In the genomic region with DNA sequence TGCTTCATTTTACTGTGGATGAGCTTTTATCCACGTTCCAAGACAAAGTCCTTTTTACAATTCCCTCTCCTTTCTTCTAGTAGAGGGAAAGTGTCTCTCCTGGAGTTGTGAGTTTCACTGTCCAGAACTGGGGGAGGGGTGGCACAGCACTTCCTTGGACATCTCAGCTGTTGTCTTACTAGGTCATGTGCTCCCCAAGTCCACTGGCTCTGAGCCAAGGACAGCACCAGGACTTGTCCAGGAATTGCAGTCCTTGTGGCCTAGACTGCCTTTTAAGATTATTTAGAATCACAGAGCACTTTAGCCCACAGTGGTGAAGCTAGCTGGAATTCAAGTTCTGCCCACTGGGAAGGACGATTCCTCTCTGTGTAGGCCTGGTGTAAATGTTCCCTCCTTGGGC, we compare ENCODE assay signal across 21 cellular contexts.
DNase-seq lines count a peak whose midpoint lies in the region; ATAC-seq and TF ChIP-seq lines count a peak whose summit lies in the region.
"Had no signal": no experiment of that assay in that cellular context is flagged by ENCODE, and none has a peak within 500 bp of the region (broad histone marks: within the 10 kb centered on the region; RNA-seq: fewer than 3 reads in every experiment).

No MANE protein-coding gene starts in this region.

- H3K4me3 ChIP-seq in astrocyte of the spinal cord (ENCODE audit: low read depth, low read length) = no peak overlapping the region
- no peak overlapping the region for H3K4me3 ChIP-seq in testis
- H3K4me3 ChIP-seq: sigmoid colon, transverse colon had no signal

- TF ChIP-seq POLR2A in testis (IDR thresholded peaks at IDR 0.05) = no peak

- in situ Hi-C loops in astrocyte of the spinal cord (cut with HindIII; ENCODE audit: low sequenced_read_pairs) = no loop called here
- in situ Hi-C loops in ACHN (cut with HindIII; ENCODE audit: low pct_ligation_motif_present, low pct_unique_long_range_greater_than_20kb, low sequenced_read_pairs) = no loop called here

- ATAC-seq in GM21526 (IDR thresholded peaks at IDR 0.05; ENCODE audit: low FRiP score, unreplicated experiment) = no peak
- ATAC-seq: activated T-cell treated with anti-CD3 and anti-CD28 coated beads, Interleukin-2, amount 50 U/mL, for 72 hours; Panc1 had no signal

- no peak overlapping the region for H3K27ac ChIP-seq in testis
- H3K27ac ChIP-seq: 22Rv1, sigmoid colon, transverse colon had no signal

- DNase-seq in DMS 273 (lab: John Stamatoyannopoulos, UW; ENCODE audit: unreplicated experiment) = peak; percentile 2
- DNase-seq in DMS 273 treated with DMSO at 0.1 percent for 48 hours (lab: John Stamatoyannopoulos, UW) = no peak
- peak; percentile 9 for DNase-seq in astrocyte of the spinal cord (ENCODE audit: low read depth, low spot score)
- DNase-seq in kidney tubule cell (ENCODE audit: low spot score) = peak; percentile 4
- DNase-seq in testis = peak; percentile 59
- DNase-seq in NCI-H1694 (lab: John Stamatoyannopoulos, UW) = no peak
- no peak for DNase-seq in ACHN
- DNase-seq: activated CD4-positive, CD25-positive, alpha-beta regulatory T cell; activated naive CD8-positive, alpha-beta T cell treated with anti-CD3 and anti-CD28 coated beads for 36 hours; activated T-cell treated with anti-CD3 and anti-CD28 coated beads, Interleukin-2, amount 50 U/mL, for 72 hours; GOT3; NCI-H1436; NCI-H82; occipital lobe; sigmoid colon; stimulated activated CD4-positive, alpha-beta T cell treated with anti-CD3 and anti-CD28 coated beads, Interleukin-1b, Interleukin-23, amount 100 ng/mL, for 48 hours; stimulated activated naive CD4-positive, alpha-beta T cell treated with Interleukin-2 at 50 U/mL for 16 hours; transverse colon had no signal

- WGBS in testis, 2 donors = 51 to 62% methylated on average over 2 of the region's 2 CpGs

- no peaks in the 10 kb centered on the region for H3K9me3 ChIP-seq in testis
- H3K9me3 ChIP-seq: sigmoid colon, transverse colon had no signal

- no peaks in the 10 kb centered on the region for H3K4me1 ChIP-seq in testis
- H3K4me1 ChIP-seq: transverse colon had no signal

- H3K27me3 ChIP-seq in testis = no peaks in the 10 kb centered on the region
- H3K27me3 ChIP-seq: sigmoid colon, transverse colon had no signal

- TF ChIP-seq CTCF in astrocyte of the spinal cord (IDR thresholded peaks at IDR 0.05; ENCODE audit: low read depth, low read length) (no peak), testis (IDR thresholded peaks at IDR 0.05) (no peak)

- H3K36me3 ChIP-seq in testis (ENCODE audit: low read depth, missing control alignments) = no peaks in the 10 kb centered on the region
- H3K36me3 ChIP-seq: sigmoid colon, transverse colon had no signal

- intact Hi-C loops in testis (cut with DNase I; ENCODE audit: low total_unique reads) = no loop called here

Comparison
In these comparisons a context has a peak if more than half of its experiments do, and no peak if none do; other contexts are left out.
1. DNase-seq: peak in DMS 273 (single experiment), astrocyte of the spinal cord (single experiment), kidney tubule cell (single experiment) and testis (single experiment); none in DMS 273 treated with DMSO at 0.1 percent for 48 hours (single experiment), NCI-H1694 (single experiment) and ACHN (single experiment).